8 cellular contexts compared by ENCODE assay signal in genomic region chrX:41180194-41180902, GRCh38.
DNase-seq lines count a peak whose midpoint lies in the region; ATAC-seq and TF ChIP-seq lines count a peak whose summit lies in the region.

No MANE protein-coding gene starts in this region.

- H3K9me3 ChIP-seq in Peyer's patch (no peaks in the 10 kb centered on the region), gastroesophageal sphincter (no peaks in the 10 kb centered on the region)

- peak; percentile 38 for DNase-seq in CMK (ENCODE audit: low read depth)
- peak; percentile 28 for DNase-seq in GM19238 (ENCODE audit: insufficient read length, low spot score)
- peak; percentile 37 for DNase-seq in HPDE6-E6E7 (ENCODE audit: extremely low spot score)
- peak in 2 of 3 donors; percentile 52 to 77 for DNase-seq in Peyer's patch
- peak; percentile 5 for DNase-seq in activated effector memory CD4-positive, alpha-beta T cell treated with Interleukin-2 at 50 U/mL for 16 hours
- DNase-seq in putamen (ENCODE audit: low spot score) = peak; percentile 34

- peak; percentile 26 to 68 (median 56) for TF ChIP-seq CTCF in Peyer's patch (IDR thresholded peaks at IDR 0.05)
- peak; percentile 33 to 72 (median 45) for TF ChIP-seq CTCF in gastroesophageal sphincter (IDR thresholded peaks at IDR 0.05)

- no peak for TF ChIP-seq POLR2A in Peyer's patch (IDR thresholded peaks at IDR 0.05)
- no peak for TF ChIP-seq POLR2A in gastroesophageal sphincter (IDR thresholded peaks at IDR 0.05)

- H3K27ac ChIP-seq in Peyer's patch (no peak overlapping the region), gastroesophageal sphincter (no peak overlapping the region)

- H3K4me3 ChIP-seq in Peyer's patch (no peak overlapping the region), gastroesophageal sphincter (no peak overlapping the region)

- peaks cover 0 to 11% (median 0%) of the 10 kb centered on the region in 3 donors for H3K36me3 ChIP-seq in Peyer's patch
- peaks cover 0 to 20% of the 10 kb centered on the region in 2 donors for H3K36me3 ChIP-seq in gastroesophageal sphincter

- no peak for TF ChIP-seq EP300 in gastroesophageal sphincter (IDR thresholded peaks at IDR 0.05)

- ATAC-seq in gastroesophageal sphincter (no peak), HG03521 (IDR thresholded peaks at IDR 0.05; ENCODE audit: unreplicated experiment) (no peak)

- WGBS in gastroesophageal sphincter (ENCODE audit: low coverage in 1 of 2), 2 donors = 23 to 48% methylated on average over 3 to 5 of the region's 5 CpGs

- H3K4me1 ChIP-seq in Peyer's patch (no peaks in the 10 kb centered on the region), gastroesophageal sphincter (no peaks in the 10 kb centered on the region)

- H3K27me3 ChIP-seq in Peyer's patch (no peaks in the 10 kb centered on the region), gastroesophageal sphincter (no peaks in the 10 kb centered on the region)

Comparison
In these comparisons a context has a peak if more than half of its experiments do, and no peak if none do; other contexts are left out.
1. DNase-seq: peak in every context shown above with its lines; median percentile 64 in Peyer's patch; 38 in CMK; 37 in HPDE6-E6E7; 34 in putamen; 28 in GM19238; 5 in activated effector memory CD4-positive, alpha-beta T cell treated with Interleukin-2 at 50 U/mL for 16 hours.